ENCODE assay signal across 18 cellular contexts in the genomic region with DNA sequence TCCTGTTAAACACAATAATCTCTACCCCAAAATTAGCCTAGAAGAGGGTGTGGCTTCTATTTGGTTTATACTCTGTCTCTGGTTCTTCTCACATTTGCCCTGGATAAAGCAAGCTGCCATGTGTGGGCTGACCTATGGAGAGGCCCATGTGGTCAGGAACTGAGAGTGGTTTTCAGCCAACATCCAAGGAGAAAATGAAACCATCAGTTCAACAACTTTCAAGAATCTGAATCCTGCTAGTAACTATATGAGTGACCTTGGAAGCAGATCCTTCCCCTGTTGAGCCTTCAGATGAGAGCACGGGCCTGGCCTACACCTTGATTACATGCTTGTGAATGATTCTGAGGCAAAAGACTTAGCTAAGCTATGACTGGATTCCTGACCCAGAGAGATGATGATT.
"Had no signal": no experiment of that assay in that cellular context is flagged by ENCODE, and none has a peak within 500 bp of the region (broad histone marks: within the 10 kb centered on the region; RNA-seq: fewer than 3 reads in every experiment).

No MANE protein-coding gene starts in this region.

- H3K4me1 ChIP-seq: testis had no signal

- H3K27me3 ChIP-seq: brain microvascular endothelial cell, dorsolateral prefrontal cortex, esophagus muscularis mucosa, heart right ventricle, sigmoid colon, testis had no signal

- DNase-seq: activated CD4-positive, alpha-beta T cell treated with anti-CD3 and anti-CD28 coated beads, Interleukin-2, amount 10 ng/mL, durations not matched to agents 7 days and 5 days; activated effector memory CD4-positive, alpha-beta T cell treated with Interleukin-2 at 50 U/mL for 16 hours; activated T-cell treated with anti-CD3 and anti-CD28 coated beads, Interleukin-2, amount 50 U/mL, for 1 hour; amygdala; brain microvascular endothelial cell; dorsolateral prefrontal cortex; foreskin melanocyte; heart right ventricle; left ventricle myocardium inferior; sigmoid colon; stimulated activated naive CD4-positive, alpha-beta T cell treated with Interleukin-2 at 50 U/mL for 16 hours; SW 1271; T-helper 9 cell; testis had no signal

- H3K4me3 ChIP-seq: dorsolateral prefrontal cortex, esophagus muscularis mucosa, heart right ventricle, left ventricle myocardium inferior, sigmoid colon, testis had no signal

- H3K36me3 Mint-ChIP-seq: activated naive CD4-positive, alpha-beta T cell treated with anti-CD3 and anti-CD28 coated beads, Interleukin-2, amount 50 U/mL, for 24 hours had no signal

- H3K4me3 Mint-ChIP-seq: activated CD4-positive, alpha-beta T cell treated with anti-CD3 and anti-CD28 coated beads, Interleukin-2, amount 10 ng/mL, durations not matched to agents 7 days and 5 days; activated naive CD4-positive, alpha-beta T cell treated with anti-CD3 and anti-CD28 coated beads, Interleukin-2, amount 50 U/mL, for 24 hours; neural crest cell; WTC11 had no signal

- ATAC-seq: heart right ventricle, WTC11 had no signal

- H3K27me3 Mint-ChIP-seq: activated naive CD4-positive, alpha-beta T cell treated with anti-CD3 and anti-CD28 coated beads, Interleukin-2, amount 50 U/mL, for 24 hours had no signal

- H3K9me3 ChIP-seq: left ventricle myocardium inferior, sigmoid colon, testis had no signal

- H3K36me3 ChIP-seq: brain microvascular endothelial cell, esophagus muscularis mucosa, heart right ventricle, left ventricle myocardium inferior, sigmoid colon had no signal

- H3K27ac Mint-ChIP-seq: activated CD4-positive, alpha-beta T cell treated with anti-CD3 and anti-CD28 coated beads, Interleukin-2, amount 10 ng/mL, durations not matched to agents 7 days and 5 days; activated naive CD4-positive, alpha-beta T cell treated with anti-CD3 and anti-CD28 coated beads, Interleukin-2, amount 50 U/mL, for 24 hours; WTC11 had no signal

- H3K9me3 Mint-ChIP-seq: activated naive CD4-positive, alpha-beta T cell treated with anti-CD3 and anti-CD28 coated beads, Interleukin-2, amount 50 U/mL, for 24 hours; neural crest cell had no signal

- H3K27ac ChIP-seq: brain microvascular endothelial cell had no signal
